20 cellular contexts compared by ENCODE assay signal in genomic region chr14:91215381-91215780, GRCh38.
"Had no signal": no experiment of that assay in that cellular context is flagged by ENCODE, and none has a peak within 500 bp of the region (broad histone marks: within the 10 kb centered on the region; RNA-seq: fewer than 3 reads in every experiment).

No MANE protein-coding gene starts in this region.

- H3K9me3 Mint-ChIP-seq: effector memory CD8-positive, alpha-beta T cell; memory B cell had no signal

- DNase-seq: effector memory CD8-positive, alpha-beta T cell; foreskin keratinocyte; head of caudate nucleus; kidney; left cardiac atrium; left ventricle myocardium inferior; lower lobe of right lung; nephron progenitor cell; psoas muscle; retina; stimulated activated CD4-positive, alpha-beta T cell treated with anti-CD3 and anti-CD28 coated beads, Interleukin-12 subunit alpha, Interleukin-12 subunit beta, amount 100 ng/mL, for 4 hours; stimulated activated naive CD4-positive, alpha-beta T cell treated with Interleukin-2 at 50 U/mL for 16 hours; tibial artery had no signal

- H3K27ac ChIP-seq: foreskin keratinocyte, hepatocyte, left ventricle myocardium inferior, lower lobe of right lung, neutrophil, psoas muscle, tibial artery, upper lobe of left lung, vagina had no signal

- FAIRE-seq: kidney had no signal

- H2AFZ ChIP-seq: hepatocyte had no signal

- H3K27me3 ChIP-seq: foreskin keratinocyte, hepatocyte, neutrophil, tibial artery, upper lobe of left lung, vagina had no signal

- H3K9me3 ChIP-seq: lower lobe of right lung, neutrophil, tibial artery, upper lobe of left lung, vagina had no signal

- H3K27me3 Mint-ChIP-seq: effector memory CD8-positive, alpha-beta T cell; memory B cell had no signal

- H3K4me3 Mint-ChIP-seq: effector memory CD8-positive, alpha-beta T cell; memory B cell; mesothelial cell of epicardium; nephron progenitor cell had no signal

- H3K27ac Mint-ChIP-seq: memory B cell, mesothelial cell of epicardium, nephron progenitor cell had no signal

- ATAC-seq: effector memory CD8-positive, alpha-beta T cell; foreskin keratinocyte; left cardiac atrium; lower lobe of right lung; psoas muscle; sciatic nerve had no signal

- H3K4me2 ChIP-seq: hepatocyte had no signal

- H3K4me3 ChIP-seq: hepatocyte, left ventricle myocardium inferior, lower lobe of right lung, psoas muscle, tibial artery, upper lobe of left lung, vagina had no signal

- H3K4me1 Mint-ChIP-seq: memory B cell, mesothelial cell of epicardium, nephron progenitor cell had no signal

- H3K4me1 ChIP-seq: psoas muscle, tibial artery had no signal
